Comparison of ENCODE assay signal across 10 cellular contexts in genomic region chr12:67433393-67434175, GRCh38.
A peak's percentile ranks its signal among the peaks of the same experiment; 100 is the strongest.
DNase-seq lines count a peak whose midpoint lies in the region; ATAC-seq, FAIRE-seq and TF ChIP-seq lines count a peak whose summit lies in the region.
"Had no signal": no experiment of that assay in that cellular context is flagged by ENCODE, and none has a peak within 500 bp of the region (broad histone marks: within the 10 kb centered on the region; RNA-seq: fewer than 3 reads in every experiment).

No MANE protein-coding gene starts in this region.

- POLR2A ChIA-PET in H1 (lab: Charles Lee; ENCODE audit: partially characterized antibody) = no interaction called here
- POLR2A ChIA-PET in CD8-positive, alpha-beta T cell (lab: Charles Lee) = no interaction called here

- H2AFZ ChIP-seq in DND-41 (ENCODE audit: low read depth, low read length) = no peak overlapping the region
- H2AFZ ChIP-seq in H1 (ENCODE audit: low read length) = peak overlapping the region; percentile 89; the same call in 1 of the 2 replicates

- H2AK5ac ChIP-seq in H1 (ENCODE audit: low read depth, low read length) = no peak overlapping the region

- H3K4me3 Mint-ChIP-seq in CD8-positive, alpha-beta T cell = no peak overlapping the region
- no peak overlapping the region for H3K4me3 Mint-ChIP-seq in stimulated activated effector memory CD8-positive, alpha-beta T cell treated with anti-CD3 and anti-CD28 coated beads, Interleukin-12 subunit alpha, Interleukin-12 subunit beta, amount 100 ng/mL, for 72 hours

- H3K27ac ChIP-seq in DND-41 (ENCODE audit: low read length) (no peak overlapping the region), H1 (ENCODE audit: low read depth, low read length) (no peak overlapping the region)
- H3K27ac ChIP-seq in CD8-positive, alpha-beta T cell (ENCODE audit: low read depth, low read length) = no peak overlapping the region

- H3K4me1 ChIP-seq in DND-41 (ENCODE audit: insufficient read depth, low read length) (no peaks in the 10 kb centered on the region), H1 (replicated peaks in 1 of 4; ENCODE audit: control insufficient read depth in 3 of 4, insufficient read depth in 4 of 4, low read length in 3 of 4) (no peaks in the 10 kb centered on the region)
- H3K4me1 ChIP-seq in CD8-positive, alpha-beta T cell (ENCODE audit: insufficient read depth, low read length) = no peaks in the 10 kb centered on the region

- peak; percentile 35; the same call in 2 of the 3 replicates for ATAC-seq in DND-41 (ENCODE audit: insufficient read depth, low read depth)
- peak; percentile 96 for ATAC-seq in GM21390 (IDR thresholded peaks at IDR 0.05; ENCODE audit: unreplicated experiment)
- ATAC-seq in HG03457 (IDR thresholded peaks at IDR 0.05; ENCODE audit: unreplicated experiment) = peak; percentile 86
- no peak for ATAC-seq in CD8-positive, alpha-beta T cell
- ATAC-seq in stimulated activated effector memory CD8-positive, alpha-beta T cell treated with anti-CD3 and anti-CD28 coated beads, Interleukin-12 subunit alpha, Interleukin-12 subunit beta, amount 100 ng/mL, for 72 hours = no peak

- H3K9ac ChIP-seq in DND-41 (ENCODE audit: low read depth, low read length) = no peak overlapping the region
- H3K9ac ChIP-seq in H1 (replicated peaks in 1 of 4; ENCODE audit: extremely low read depth in 1 of 4, low read depth in 3 of 4, low read length in 3 of 4) = no peak overlapping the region

- DNase-seq in DND-41 = no peak
- DNase-seq in H1 (ENCODE audit: low read depth in 1 of 2, low spot score in 2 of 2) = no peak
- DNase-seq in NCI-H524 treated with DMSO at 0.1 percent for 48 hours (lab: John Stamatoyannopoulos, UW) = no peak
- no peak for DNase-seq in CD8-positive, alpha-beta T cell
- DNase-seq in stimulated activated effector memory CD8-positive, alpha-beta T cell treated with anti-CD3 and anti-CD28 coated beads, Interleukin-12 subunit alpha, Interleukin-12 subunit beta, amount 100 ng/mL, for 72 hours (ENCODE audit: low spot score in 2 of 2) = no peak
- no peak for DNase-seq in stimulated activated CD4-positive, alpha-beta T cell treated with anti-CD3 and anti-CD28 coated beads, Interleukin-1b, Interleukin-23, amount 100 ng/mL, for 48 hours
- DNase-seq: activated T-cell treated with anti-CD3 and anti-CD28 coated beads, Interleukin-2, amount 50 U/mL, for 1 hour; glutamatergic neuron had no signal

- H3K79me1 ChIP-seq in H1 (ENCODE audit: low read depth, low read length) = no peaks in the 10 kb centered on the region

- no peak overlapping the region for H3K18ac ChIP-seq in H1 (ENCODE audit: extremely low read depth, low read length)

- CTCF ChIA-PET in H1 (lab: Charles Lee; ENCODE audit: partially characterized antibody) = interaction anchor here (0.7 to 3.5 kb wide), 4 partner anchors 12 to 434 kb away, joined by 3 to 19 read pairs (median 3); no protein-coding TSS in a partner anchor
- CTCF ChIA-PET in CD8-positive, alpha-beta T cell (lab: Charles Lee) = interaction anchor here (1.1 kb wide), 1 partner anchor 9 kb away, joined by 3 read pairs; no protein-coding TSS in a partner anchor

- no peak overlapping the region for H3K56ac ChIP-seq in H1 (replicated peaks; ENCODE audit: insufficient read length, low read depth, low read length)

- TF ChIP-seq EP300 in H1 (IDR thresholded peaks at IDR 0.05; ENCODE audit: borderline replicate concordance in 1 of 2, low read depth in 2 of 2, low read length in 2 of 2) = no peak

- no peaks in the 10 kb centered on the region for H3K23me2 ChIP-seq in H1 (ENCODE audit: low read depth, low read length)

- H3K9me3 ChIP-seq in DND-41 (ENCODE audit: insufficient read depth, low read length, severe bottlenecking) = no peaks in the 10 kb centered on the region
- no peaks in the 10 kb centered on the region for H3K9me3 ChIP-seq in H1 (ENCODE audit: insufficient read depth in 2 of 2, low read depth in 1 of 2, low read length in 1 of 2)
- no peaks in the 10 kb centered on the region for H3K9me3 ChIP-seq in CD8-positive, alpha-beta T cell (ENCODE audit: low read length)

- no peak overlapping the region for H3K27ac Mint-ChIP-seq in CD8-positive, alpha-beta T cell
- no peak overlapping the region for H3K27ac Mint-ChIP-seq in stimulated activated effector memory CD8-positive, alpha-beta T cell treated with anti-CD3 and anti-CD28 coated beads, Interleukin-12 subunit alpha, Interleukin-12 subunit beta, amount 100 ng/mL, for 72 hours

- no peak overlapping the region for H3K4ac ChIP-seq in H1 (replicated peaks; ENCODE audit: insufficient read length, low read depth, low read length)

- H3K23ac ChIP-seq in H1 (ENCODE audit: insufficient read length) = no peak overlapping the region

- H2BK15ac ChIP-seq in H1 (ENCODE audit: low read length) = no peak overlapping the region

- no peak overlapping the region for H4K91ac ChIP-seq in H1 (replicated peaks; ENCODE audit: insufficient read length, low read length)

- no peaks in the 10 kb centered on the region for H4K20me1 ChIP-seq in DND-41 (ENCODE audit: insufficient read depth, low read length)
- no peaks in the 10 kb centered on the region for H4K20me1 ChIP-seq in H1 (replicated peaks in 1 of 2; ENCODE audit: control insufficient read depth in 1 of 2, insufficient read depth in 2 of 2, low read length in 2 of 2)

- no peak overlapping the region for H4K8ac ChIP-seq in H1 (ENCODE audit: extremely low read depth, insufficient read depth, low read length)

- TF ChIP-seq CTCF in DND-41 (IDR thresholded peaks at IDR 0.05; ENCODE audit: borderline replicate concordance, extremely low read depth, low read length, poor library complexity, severe bottlenecking) (no peak), H1 (IDR thresholded peaks at IDR 0.05; ENCODE audit: control extremely low read depth in 1 of 3, insufficient read depth in 1 of 3, low read depth in 1 of 3, low read length in 3 of 3) (no peak)
- TF ChIP-seq CTCF in CD8-positive, alpha-beta T cell (IDR thresholded peaks at IDR 0.05) = no peak

- TF ChIP-seq RAD21 in H1 (IDR thresholded peaks at IDR 0.05 in 1 of 2, conservative IDR thresholded peaks at IDR 0.05 in 1 of 2; ENCODE audit: low read depth in 2 of 2, low read length in 2 of 2) = no peak

- H3K36me3 ChIP-seq in DND-41 (ENCODE audit: insufficient read depth, low read length) (no peaks in the 10 kb centered on the region), H1 (ENCODE audit: control insufficient read depth in 2 of 4, insufficient read depth in 4 of 4, low read length in 3 of 4) (no peaks in the 10 kb centered on the region)
- H3K36me3 ChIP-seq in CD8-positive, alpha-beta T cell (ENCODE audit: insufficient read depth, low read length) = no peaks in the 10 kb centered on the region

- H3K14ac ChIP-seq in H1 (ENCODE audit: insufficient read length) = no peak overlapping the region

- H3K79me2 ChIP-seq in DND-41 (ENCODE audit: insufficient read depth, low read length) = no peaks in the 10 kb centered on the region
- H3K79me2 ChIP-seq in H1 (ENCODE audit: control insufficient read depth in 1 of 2, insufficient read depth in 2 of 2, low read length in 2 of 2) = no peaks in the 10 kb centered on the region

- no peak overlapping the region for H2BK20ac ChIP-seq in H1 (ENCODE audit: low read length)

- H3K36me3 Mint-ChIP-seq in CD8-positive, alpha-beta T cell = no peaks in the 10 kb centered on the region
- H3K36me3 Mint-ChIP-seq in stimulated activated effector memory CD8-positive, alpha-beta T cell treated with anti-CD3 and anti-CD28 coated beads, Interleukin-12 subunit alpha, Interleukin-12 subunit beta, amount 100 ng/mL, for 72 hours = no peaks in the 10 kb centered on the region

- no peaks in the 10 kb centered on the region for H3K9me3 Mint-ChIP-seq in CD8-positive, alpha-beta T cell
- H3K9me3 Mint-ChIP-seq in stimulated activated effector memory CD8-positive, alpha-beta T cell treated with anti-CD3 and anti-CD28 coated beads, Interleukin-12 subunit alpha, Interleukin-12 subunit beta, amount 100 ng/mL, for 72 hours = no peaks in the 10 kb centered on the region

- no peak overlapping the region for H2BK12ac ChIP-seq in H1 (ENCODE audit: low read depth, low read length)

- 92% methylated on average over 6 of the region's 6 CpGs; no CpG with 5 or more reads in 1 of the 2 experiments for WGBS in H1 (ENCODE audit: extremely low coverage in 1 of 2, insufficient coverage in 1 of 2, insufficient read length in 1 of 2, insufficient replicate concordance in 2 of 2, low coverage in 1 of 2, low lambda C conversion rate in 2 of 2, missing lambda C conversion rate in 1 of 2), 2 experiments

- intact Hi-C loops in CD8-positive, alpha-beta T cell (cut with DNase I, micrococcal nuclease) = no loop called here

- H2BK5ac ChIP-seq in H1 (ENCODE audit: low read depth, low read length) = no peak overlapping the region; the same call in 1 of the 2 replicates

- H3K4me3 ChIP-seq in DND-41 (ENCODE audit: low read depth in 1 of 2, low read length in 2 of 2) (no peak overlapping the region), H1 (ENCODE audit: extremely low read depth in 1 of 4, insufficient read depth in 2 of 4, low read depth in 3 of 4, low read length in 4 of 4) (no peak overlapping the region)
- H3K4me3 ChIP-seq in CD8-positive, alpha-beta T cell (ENCODE audit: low read depth, low read length) = no peak overlapping the region

- no peak overlapping the region for H4K5ac ChIP-seq in H1 (ENCODE audit: insufficient read length, low read depth, low read length)

- peaks cover 11% of the 10 kb centered on the region for H3K4me1 Mint-ChIP-seq in CD8-positive, alpha-beta T cell (ENCODE audit: low read depth)
- H3K4me1 Mint-ChIP-seq in stimulated activated effector memory CD8-positive, alpha-beta T cell treated with anti-CD3 and anti-CD28 coated beads, Interleukin-12 subunit alpha, Interleukin-12 subunit beta, amount 100 ng/mL, for 72 hours = peaks cover 9% of the 10 kb centered on the region

- no peak overlapping the region for H2BK120ac ChIP-seq in H1 (replicated peaks; ENCODE audit: low read depth, low read length)

- FAIRE-seq in H1 (lab: Jason Lieb, UNC) = no peak

- no peak overlapping the region for H3K4me2 ChIP-seq in DND-41 (ENCODE audit: insufficient read depth, low read length)
- H3K4me2 ChIP-seq in H1 (ENCODE audit: insufficient read depth in 1 of 2, low read depth in 2 of 2, low read length in 2 of 2) = no peak overlapping the region

- H3K27me3 ChIP-seq in DND-41 (ENCODE audit: insufficient read depth, low read length, poor library complexity) (no peaks in the 10 kb centered on the region), H1 (replicated peaks in 1 of 4; ENCODE audit: control insufficient read depth in 3 of 4, extremely low read depth in 1 of 4, insufficient read depth in 3 of 4, low read length in 3 of 4) (no peaks in the 10 kb centered on the region)
- no peaks in the 10 kb centered on the region for H3K27me3 ChIP-seq in CD8-positive, alpha-beta T cell (ENCODE audit: insufficient read depth, low read length)

- no peaks in the 10 kb centered on the region for H3K27me3 Mint-ChIP-seq in CD8-positive, alpha-beta T cell (ENCODE audit: low read depth)

- no peak for TF ChIP-seq POLR2A in H1 (IDR thresholded peaks at IDR 0.05; ENCODE audit: control extremely low read depth in 1 of 2, low read depth in 2 of 2, low read length in 2 of 2)

TF ChIP-seq in H1, 55 proteins besides CTCF, POLR2A, EP300 and RAD21 (continues in another document):
- no peak for TF ChIP-seq CEBPB (IDR thresholded peaks at IDR 0.05; ENCODE audit: low read depth, low read length)
- no peak for TF ChIP-seq ZNF274 (IDR thresholded peaks at IDR 0.05; ENCODE audit: borderline replicate concordance, extremely low read depth, low read length)
- no peak for TF ChIP-seq NANOG (IDR thresholded peaks at IDR 0.05; ENCODE audit: insufficient read depth, low read depth, low read length, poor library complexity, severe bottlenecking)

Comparison
In these comparisons a context has a peak if more than half of its experiments do, and no peak if none do; other contexts are left out.
1. ATAC-seq: peak in DND-41 (single experiment), GM21390 (single experiment) and HG03457 (single experiment); none in CD8-positive, alpha-beta T cell (single experiment) and stimulated activated effector memory CD8-positive, alpha-beta T cell treated with anti-CD3 and anti-CD28 coated beads, Interleukin-12 subunit alpha, Interleukin-12 subunit beta, amount 100 ng/mL, for 72 hours (single experiment).